8 cellular contexts compared by ENCODE assay signal in genomic region chr3:143974181-143974876, GRCh38. TPM values are rescaled to one million over a fixed set of nuclear protein-coding genes. Genes with fewer than 3 reads are reported as not detected.
A peak's percentile ranks its signal among the peaks of the same experiment; 100 is the strongest.
DNase-seq lines count a peak whose midpoint lies in the region; ATAC-seq, FAIRE-seq and TF ChIP-seq lines count a peak whose summit lies in the region.

No MANE protein-coding gene starts in this region.

- H3K27ac ChIP-seq in keratinocyte (ENCODE audit: control insufficient read depth, insufficient read depth, low read length) (peak overlapping the region; percentile 88), temporal lobe (ENCODE audit: low read depth, low read length) (peak overlapping the region; percentile 98)

- no peak for DNase-seq in T-helper 2 cell treated with Interferon-gamma antibody and Interleukin-4, amounts not matched to agents 5 μg/mL and 100 μg/mL, for 36 hours (ENCODE audit: low spot score)
- DNase-seq in T-helper 2 cell (no peak), keratinocyte (ENCODE audit: low read depth, low spot score) (no peak), GM13977 (ENCODE audit: low spot score) (no peak), cortex of kidney (lab: John Stamatoyannopoulos, UW) (no peak)
- no peak for DNase-seq in activated T-helper 2 cell treated with anti-CD3 and anti-CD28 coated beads, Interferon-gamma antibody, Interleukin-2, Interleukin-4, amounts not matched to agents 10 μg/mL and 5 μg/mL and 100 μg/mL, durations not matched to agents 14 hours and 24 hours and 36 hours (ENCODE audit: low spot score)

- dilution Hi-C loops in keratinocyte (cut with MboI; ENCODE audit: extremely low pct_ligation_motif_present, low sequenced_read_pairs) = no loop called here

- intact Hi-C loops in activated T-helper 2 cell treated with anti-CD3 and anti-CD28 coated beads, Interferon-gamma antibody, Interleukin-2, Interleukin-4, amounts not matched to agents 10 μg/mL and 5 μg/mL and 100 μg/mL, durations not matched to agents 14 hours and 24 hours and 36 hours (cut with micrococcal nuclease) = loop anchor here (5.0 to 10.0 kb wide), 6 partner anchors 142 to 1527 kb away; partner anchors contain the start of genes PLS1, TRPC1 and XRN1

- H3K9me1 ChIP-seq in keratinocyte (ENCODE audit: control insufficient read depth, extremely low read depth, insufficient read depth, low read length) = no peaks in the 10 kb centered on the region

- peak overlapping the region; percentile 96 for H3K4me2 ChIP-seq in keratinocyte (ENCODE audit: control insufficient read depth, extremely low read depth, insufficient read depth, low read depth, low read length)

- peaks cover under 1% of the 10 kb centered on the region for H3K36me3 Mint-ChIP-seq in T-helper 2 cell treated with Interferon-gamma antibody and Interleukin-4, amounts not matched to agents 5 μg/mL and 100 μg/mL, for 36 hours (ENCODE audit: low read depth)
- peaks cover 1% of the 10 kb centered on the region for H3K36me3 Mint-ChIP-seq in activated T-helper 2 cell treated with anti-CD3 and anti-CD28 coated beads, Interferon-gamma antibody, Interleukin-2, Interleukin-4, amounts not matched to agents 10 μg/mL and 5 μg/mL and 100 μg/mL, durations not matched to agents 14 hours and 24 hours and 36 hours (ENCODE audit: low read depth)

- H3K4me3 Mint-ChIP-seq in T-helper 2 cell treated with Interferon-gamma antibody and Interleukin-4, amounts not matched to agents 5 μg/mL and 100 μg/mL, for 36 hours = peak overlapping the region; percentile 92
- H3K4me3 Mint-ChIP-seq in activated T-helper 2 cell treated with anti-CD3 and anti-CD28 coated beads, Interferon-gamma antibody, Interleukin-2, Interleukin-4, amounts not matched to agents 10 μg/mL and 5 μg/mL and 100 μg/mL, durations not matched to agents 14 hours and 24 hours and 36 hours (ENCODE audit: low read depth) = peak overlapping the region; percentile 97

- no peak for ATAC-seq in activated CD4-positive, CD25-positive, alpha-beta regulatory T cell treated with anti-CD3 and anti-CD28 coated beads, Interleukin-2, amount 50 U/mL, for 24 hours

- H3K36me3 ChIP-seq in keratinocyte (ENCODE audit: control insufficient read depth in 2 of 2, extremely low read depth in 1 of 2, insufficient read depth in 2 of 2, low read length in 2 of 2) = no peaks in the 10 kb centered on the region

- H3K4me1 ChIP-seq in keratinocyte (ENCODE audit: control insufficient read depth, extremely low read depth, insufficient read depth, low read length) = peaks cover 35% of the 10 kb centered on the region

- peak overlapping the region; percentile 21 for H3K27ac Mint-ChIP-seq in T-helper 2 cell treated with Interferon-gamma antibody and Interleukin-4, amounts not matched to agents 5 μg/mL and 100 μg/mL, for 36 hours
- H3K27ac Mint-ChIP-seq in activated T-helper 2 cell treated with anti-CD3 and anti-CD28 coated beads, Interferon-gamma antibody, Interleukin-2, Interleukin-4, amounts not matched to agents 10 μg/mL and 5 μg/mL and 100 μg/mL, durations not matched to agents 14 hours and 24 hours and 36 hours = no peak overlapping the region

- no peak for FAIRE-seq in keratinocyte (lab: Jason Lieb, UNC)

- no peaks in the 10 kb centered on the region for H3K9me3 ChIP-seq in keratinocyte (ENCODE audit: control insufficient read depth, low read depth, low read length)

- no peaks in the 10 kb centered on the region for H4K20me1 ChIP-seq in keratinocyte (ENCODE audit: control insufficient read depth, extremely low read depth, insufficient read depth, low read length)

- H3K27me3 ChIP-seq in keratinocyte (ENCODE audit: control insufficient read depth, extremely low read depth, insufficient read depth, low read length) = no peaks in the 10 kb centered on the region

- H2AFZ ChIP-seq in keratinocyte (ENCODE audit: control insufficient read depth, low read length) = peak overlapping the region; percentile 20

- peaks cover 56% of the 10 kb centered on the region for H3K79me2 ChIP-seq in keratinocyte (ENCODE audit: control insufficient read depth, insufficient read depth, low read length)

- no peaks in the 10 kb centered on the region for H3K9me3 Mint-ChIP-seq in T-helper 2 cell treated with Interferon-gamma antibody and Interleukin-4, amounts not matched to agents 5 μg/mL and 100 μg/mL, for 36 hours
- H3K9me3 Mint-ChIP-seq in activated T-helper 2 cell treated with anti-CD3 and anti-CD28 coated beads, Interferon-gamma antibody, Interleukin-2, Interleukin-4, amounts not matched to agents 10 μg/mL and 5 μg/mL and 100 μg/mL, durations not matched to agents 14 hours and 24 hours and 36 hours = no peaks in the 10 kb centered on the region

- H3K9ac ChIP-seq in keratinocyte (ENCODE audit: control insufficient read depth, extremely low read depth, insufficient read depth, low read length) = peak overlapping the region; percentile 88

- peaks cover 8% of the 10 kb centered on the region for H3K27me3 Mint-ChIP-seq in T-helper 2 cell treated with Interferon-gamma antibody and Interleukin-4, amounts not matched to agents 5 μg/mL and 100 μg/mL, for 36 hours (ENCODE audit: low read depth)
- peaks cover 11% of the 10 kb centered on the region for H3K27me3 Mint-ChIP-seq in activated T-helper 2 cell treated with anti-CD3 and anti-CD28 coated beads, Interferon-gamma antibody, Interleukin-2, Interleukin-4, amounts not matched to agents 10 μg/mL and 5 μg/mL and 100 μg/mL, durations not matched to agents 14 hours and 24 hours and 36 hours (ENCODE audit: low read depth)

- in situ Hi-C loops in GM13977 (cut with MboI; ENCODE audit: low pct_unique_long_range_greater_than_20kb, low sequenced_read_pairs, unreplicated experiment) = no loop called here

- peaks cover 36% of the 10 kb centered on the region for H3K4me1 Mint-ChIP-seq in T-helper 2 cell treated with Interferon-gamma antibody and Interleukin-4, amounts not matched to agents 5 μg/mL and 100 μg/mL, for 36 hours (ENCODE audit: low read depth)
- H3K4me1 Mint-ChIP-seq in activated T-helper 2 cell treated with anti-CD3 and anti-CD28 coated beads, Interferon-gamma antibody, Interleukin-2, Interleukin-4, amounts not matched to agents 10 μg/mL and 5 μg/mL and 100 μg/mL, durations not matched to agents 14 hours and 24 hours and 36 hours (ENCODE audit: low read depth) = peaks cover 33% of the 10 kb centered on the region

- no peak for TF ChIP-seq CTCF in keratinocyte (optimal IDR thresholded peaks at IDR 0.05 in 1 of 3, IDR thresholded peaks at IDR 0.05 in 1 of 3, conservative IDR thresholded peaks at IDR 0.05 in 1 of 3; ENCODE audit: extremely low read depth in 1 of 3, insufficient read depth in 2 of 3, low read length in 3 of 3)
- TF ChIP-seq CTCF in GM13977 (IDR thresholded peaks at IDR 0.05; ENCODE audit: extremely low read depth, insufficient read depth, missing control alignments) = no peak

- H3K4me3 ChIP-seq in keratinocyte (ENCODE audit: control insufficient read depth in 2 of 3, extremely low read depth in 1 of 3, insufficient read depth in 2 of 3, low read depth in 1 of 3, low read length in 3 of 3) = peak overlapping the region; percentile 77 to 96 (median 94)

RNA-seq across cellular contexts. Expression of gene DIPK2A, which starts 2.7 kb away (rescaled TPM):
- total RNA-seq in activated T-helper 2 cell treated with anti-CD3 and anti-CD28 coated beads, Interferon-gamma antibody, Interleukin-2, Interleukin-4, amounts not matched to agents 10 μg/mL and 5 μg/mL and 100 μg/mL, durations not matched to agents 14 hours and 24 hours and 36 hours = 18.0 and 18.2 TPM in 2 replicates
- 5.1 to 7.8 TPM (median 6.7 TPM) in 3 replicates for polyA plus RNA-seq in keratinocyte
- polyA plus RNA-seq in keratinocyte (2011; ENCODE audit: low read depth) = 8.6 TPM
- 2.7 and 3.7 TPM in 2 replicates for polyA plus RNA-seq in keratinocyte (2011; cell fraction: cytosol; rRNA removed)
- 6.4 and 8.7 TPM in 2 replicates for polyA plus RNA-seq in keratinocyte (2011; cell fraction: nucleus; rRNA removed)
- 6.1 and 6.4 TPM in 2 replicates for polyA plus RNA-seq in keratinocyte (2012; ENCODE audit: low replicate concordance)
- 5.2 to 13.6 TPM (median 8.7 TPM) in 3 replicates for polyA minus RNA-seq in keratinocyte
- polyA minus RNA-seq in keratinocyte (2011; cell fraction: cytosol; rRNA and poly(A)+ RNA removed) = 20.0 TPM
- polyA minus RNA-seq in keratinocyte (2011; cell fraction: nucleus; rRNA and poly(A)+ RNA removed) = 24.2 and 31.3 TPM in 2 replicates
- total RNA-seq in temporal lobe = 30.5 TPM
